9 cellular contexts compared by ENCODE assay signal in the genomic region with DNA sequence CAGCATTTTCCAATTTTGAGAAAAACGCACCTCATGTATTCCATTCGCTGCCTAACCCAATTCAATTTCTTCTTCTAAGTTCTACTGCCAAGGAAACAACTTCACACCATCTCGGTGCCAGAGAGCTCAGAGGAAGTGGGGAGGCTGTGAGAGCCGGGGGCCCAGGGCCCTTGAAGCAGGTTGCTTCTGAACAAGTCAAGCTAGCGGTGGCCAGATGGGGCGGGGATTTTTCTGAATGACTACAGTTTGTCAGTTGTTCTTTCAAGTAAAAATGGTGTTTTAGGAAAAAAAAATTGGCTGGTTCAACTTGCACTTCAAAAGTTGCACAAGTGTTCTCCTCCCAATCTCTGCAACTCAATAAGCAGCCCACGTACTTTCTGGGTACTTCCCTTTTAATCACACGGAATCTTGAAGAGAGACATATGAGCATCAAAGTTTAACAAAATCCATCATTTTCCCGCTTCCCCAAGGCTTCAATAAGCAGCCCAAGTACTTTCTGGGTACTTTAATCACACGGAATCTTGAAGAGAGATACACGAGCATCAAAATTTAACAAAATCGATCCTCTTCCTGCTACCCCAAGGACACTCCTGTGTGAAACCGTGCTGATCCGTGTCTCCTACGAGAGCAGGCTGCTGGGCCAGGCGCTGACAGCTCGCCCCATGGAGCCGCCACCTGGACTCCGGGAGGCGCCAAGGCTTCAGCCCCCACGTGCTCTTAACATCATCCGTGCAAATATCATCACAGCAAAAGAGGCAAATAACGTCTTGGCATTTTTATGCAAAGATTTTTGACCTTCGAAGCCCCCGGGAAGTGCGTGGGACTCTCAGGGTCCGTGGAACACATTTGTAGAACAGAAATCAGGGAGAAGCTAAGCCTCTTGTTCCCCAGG.
DNase-seq lines count a peak whose midpoint lies in the region; ATAC-seq and TF ChIP-seq lines count a peak whose summit lies in the region.
"Had no signal": no experiment of that assay in that cellular context is flagged by ENCODE, and none has a peak within 500 bp of the region (broad histone marks: within the 10 kb centered on the region; RNA-seq: fewer than 3 reads in every experiment).

No MANE protein-coding gene starts in this region.

- H3K4me1 ChIP-seq in heart left ventricle, result peaks cover 0 to 26% (median 6%) of the 10 kb centered on the region in 12 donors

- no peak overlapping the region for H3K27ac ChIP-seq in heart left ventricle
- H3K27ac ChIP-seq: 22Rv1 had no signal

- no peaks in the 10 kb centered on the region for H3K9me3 ChIP-seq in heart left ventricle

- TF ChIP-seq POLR2A in heart left ventricle (IDR thresholded peaks at IDR 0.05), result no peak

- 46 to 53% (median 50%) methylated on average over 27 of the region's 27 CpGs for WGBS in heart left ventricle, 4 donors

- ATAC-seq in HG03432 (IDR thresholded peaks at IDR 0.05; ENCODE audit: unreplicated experiment), result peak; percentile 11
- peak in 3 of 4 donors; percentile 40 to 76 (median 63) for ATAC-seq in heart left ventricle
- no peak for ATAC-seq in GM18511 (IDR thresholded peaks at IDR 0.05; ENCODE audit: unreplicated experiment)

- DNase-seq in DMS 273 (lab: John Stamatoyannopoulos, UW; ENCODE audit: unreplicated experiment) (peak; percentile 19), DMS 273 treated with DMSO at 0.1 percent for 48 hours (lab: John Stamatoyannopoulos, UW) (no peak), heart left ventricle (peak in 2 of 5 donors; percentile 46 to 51), putamen (ENCODE audit: low spot score) (peak; percentile 80), UCSD-AML1 (lab: John Stamatoyannopoulos, UW; ENCODE audit: unreplicated experiment) (no peak)
- DNase-seq in stimulated activated CD4-positive, alpha-beta T cell treated with anti-CD3 and anti-CD28 coated beads, Interleukin-1b, Interleukin-23, amount 100 ng/mL, for 48 hours, result no peak

- intact Hi-C loops in heart left ventricle (cut with DNase I), result loop anchor here (1.0 to 10.0 kb wide), 10 partner anchors 42 to 412 kb away; a partner anchor contains a TSS

- H3K36me3 ChIP-seq in heart left ventricle, result no peaks in the 10 kb centered on the region

- no peak for TF ChIP-seq CTCF in heart left ventricle (IDR thresholded peaks at IDR 0.05)

- H3K27me3 ChIP-seq in heart left ventricle, result peaks cover 10 to 35% (median 24%) of the 10 kb centered on the region in 9 donors

- H3K4me3 ChIP-seq in heart left ventricle, result peak overlapping the region in 8 of 12 donors; percentile 3 to 42 (median 32)

Comparison
In these comparisons a context has a peak if more than half of its experiments do, and no peak if none do; other contexts are left out.
1. DNase-seq: peak in DMS 273 (single experiment) and putamen (single experiment); none in DMS 273 treated with DMSO at 0.1 percent for 48 hours (single experiment), UCSD-AML1 (single experiment) and stimulated activated CD4-positive, alpha-beta T cell treated with anti-CD3 and anti-CD28 coated beads, Interleukin-1b, Interleukin-23, amount 100 ng/mL, for 48 hours (single experiment).